Comparison of ENCODE assay signal across 21 cellular contexts in genomic region chr22:32499666-32500065, GRCh38. TPM values are rescaled to one million over a fixed set of nuclear protein-coding genes. Genes with fewer than 3 reads are reported as not detected.
DNase-seq lines count a peak whose midpoint lies in the region; ATAC-seq, FAIRE-seq and TF ChIP-seq lines count a peak whose summit lies in the region.
"Had no signal": no experiment of that assay in that cellular context is flagged by ENCODE, and none has a peak within 500 bp of the region (broad histone marks: within the 10 kb centered on the region; RNA-seq: fewer than 3 reads in every experiment).

No MANE protein-coding gene starts in this region.

- H3K4me3 Mint-ChIP-seq in activated naive CD8-positive, alpha-beta T cell, result no peak overlapping the region
- H3K4me3 Mint-ChIP-seq in activated naive CD8-positive, alpha-beta T cell treated with anti-CD3 and anti-CD28 coated beads, Interleukin-2, amount 50 U/mL, for 24 hours, result no peak overlapping the region
- H3K4me3 Mint-ChIP-seq: CD4-positive, alpha-beta memory T cell; HFFc6 had no signal

- no peaks in the 10 kb centered on the region for H3K9me3 ChIP-seq in GM12878 (replicated peaks; ENCODE audit: control insufficient read depth, insufficient read depth, low read length)
- H3K9me3 ChIP-seq: BE2C had no signal

- TF ChIP-seq POLR2A in GM12878 (IDR thresholded peaks at IDR 0.05; ENCODE audit: low read depth, low read length), result no peak

- RAD21 ChIA-PET in GM12878 (lab: Charles Lee; ENCODE audit: unreplicated experiment), result no interaction called here

- H3K27me3 ChIP-seq in GM12878 (replicated peaks in 1 of 2; ENCODE audit: control insufficient read depth in 2 of 2, insufficient read depth in 2 of 2, low read length in 1 of 2), result no peaks in the 10 kb centered on the region
- H3K27me3 ChIP-seq: BE2C had no signal

- POLR2A ChIA-PET in GM12878 (lab: Charles Lee), result no interaction called here

- H3K36me3 ChIP-seq in GM12878 (ENCODE audit: control insufficient read depth in 2 of 2, insufficient read depth in 2 of 2, low read length in 1 of 2), result peaks cover 6 to 24% of the 10 kb centered on the region in 2 experiments

- in situ Hi-C loops in GM12878 (cut with MboI), result no loop called here

- intact Hi-C loops in GM12878 (cut with micrococcal nuclease; ENCODE audit: unreplicated experiment), result no loop called here

- no peak for TF ChIP-seq CTCF in GM12878 (IDR thresholded peaks at IDR 0.05 in 2 of 3, conservative IDR thresholded peaks at IDR 0.05 in 1 of 3; ENCODE audit: control insufficient read depth in 2 of 3, extremely low read depth in 1 of 3, insufficient read depth in 1 of 3, low read depth in 3 of 3, low read length in 3 of 3)
- TF ChIP-seq CTCF in fibroblast of villous mesenchyme (IDR thresholded peaks at IDR 0.05; ENCODE audit: insufficient read depth, low read depth, low read length), result no peak

- SMC1A ChIA-PET in GM12878 (lab: Charles Lee; ENCODE audit: uncharacterized antibody, unreplicated experiment), result interaction anchor here (0.7 kb wide), 1 partner anchor 1617 kb away, joined by 3 read pairs; no protein-coding TSS in a partner anchor

- H3K4me3 ChIP-seq in GM12878 (no peak overlapping the region), fibroblast of villous mesenchyme (ENCODE audit: low read depth, low read length) (no peak overlapping the region)

- H3K36me3 Mint-ChIP-seq in activated naive CD8-positive, alpha-beta T cell, result peaks cover 2% of the 10 kb centered on the region
- H3K36me3 Mint-ChIP-seq in activated naive CD8-positive, alpha-beta T cell treated with anti-CD3 and anti-CD28 coated beads, Interleukin-2, amount 50 U/mL, for 24 hours (ENCODE audit: low read depth), result peaks cover 42% of the 10 kb centered on the region

- H4K20me1 ChIP-seq in GM12878 (ENCODE audit: control insufficient read depth, insufficient read depth), result no peaks in the 10 kb centered on the region

- TF ChIP-seq EP300 in GM12878 (IDR thresholded peaks at IDR 0.05; ENCODE audit: borderline replicate concordance in 1 of 2, control insufficient read depth in 1 of 2, low read depth in 2 of 2, low read length in 2 of 2), result no peak

- H3K4me2 ChIP-seq in GM12878 (ENCODE audit: control insufficient read depth, insufficient read depth), result no peak overlapping the region

- FAIRE-seq in GM12878 (lab: Jason Lieb, UNC), result no peak
- FAIRE-seq: D721Med, G401.6 had no signal

- H3K4me1 Mint-ChIP-seq in activated naive CD8-positive, alpha-beta T cell (ENCODE audit: low read depth), result no peaks in the 10 kb centered on the region
- no peaks in the 10 kb centered on the region for H3K4me1 Mint-ChIP-seq in activated naive CD8-positive, alpha-beta T cell treated with anti-CD3 and anti-CD28 coated beads, Interleukin-2, amount 50 U/mL, for 24 hours

- no peak overlapping the region for H2AFZ ChIP-seq in GM12878 (ENCODE audit: control insufficient read depth, low read depth, low read length)

- CTCF ChIA-PET in GM12878 (lab: Yijun Ruan, JAX), result interaction anchor here (0.6 to 1.1 kb wide), 2 partner anchors 63 to 298 kb away, joined by 3 read pairs; no protein-coding TSS in a partner anchor

- no peaks in the 10 kb centered on the region for H3K4me1 ChIP-seq in GM12878 (ENCODE audit: control insufficient read depth, insufficient read depth, low read length)
- H3K4me1 ChIP-seq: BE2C had no signal

- no peak for DNase-seq in activated naive CD8-positive, alpha-beta T cell treated with anti-CD3 and anti-CD28 coated beads, Interleukin-2, amount 50 U/mL, for 24 hours
- no peak for DNase-seq in GM12878 (ENCODE audit: low read depth, low spot score)
- peak; percentile 23 for DNase-seq in fibroblast of villous mesenchyme (ENCODE audit: low read depth)
- DNase-seq in NCI-H446 (lab: John Stamatoyannopoulos, UW), result no peak
- no peak for DNase-seq in SHP77 (lab: John Stamatoyannopoulos, UW)
- DNase-seq: 8988T; BE2C; CD4-positive, alpha-beta memory T cell; COR-L47; DMS153; DMS79 treated with DMSO at 0.1 percent for 48 hours; EL; HCEC 1CT; HFFc6 had no signal

- 88% methylated on average over 3 of the region's 3 CpGs for WGBS in GM12878 (ENCODE audit: insufficient coverage, insufficient replicate concordance, low lambda C conversion rate, missing lambda C conversion rate)

- TF ChIP-seq RAD21 in GM12878 (IDR thresholded peaks at IDR 0.05; ENCODE audit: insufficient read depth, low read depth, low read length), result no peak

- ATAC-seq in activated naive CD8-positive, alpha-beta T cell treated with anti-CD3 and anti-CD28 coated beads, Interleukin-2, amount 50 U/mL, for 24 hours, result no peak
- ATAC-seq in GM12878 (no peak), HG03045 (IDR thresholded peaks at IDR 0.05; ENCODE audit: unreplicated experiment) (no peak)

- no peak overlapping the region for H3K27ac ChIP-seq in GM12878 (ENCODE audit: control insufficient read depth, insufficient read depth)
- H3K27ac ChIP-seq: C4-2B, HL-60 had no signal

- no peak overlapping the region for H3K9ac ChIP-seq in GM12878 (ENCODE audit: control insufficient read depth, insufficient read depth, low read length)

- no TSS peak for BruUV-seq in GM12878 (replicated peaks; lab: Mats Ljungman, UMichigan)

- no peaks in the 10 kb centered on the region for H3K27me3 Mint-ChIP-seq in activated naive CD8-positive, alpha-beta T cell
- no peaks in the 10 kb centered on the region for H3K27me3 Mint-ChIP-seq in activated naive CD8-positive, alpha-beta T cell treated with anti-CD3 and anti-CD28 coated beads, Interleukin-2, amount 50 U/mL, for 24 hours
- H3K27me3 Mint-ChIP-seq: CD4-positive, alpha-beta memory T cell had no signal

- peak overlapping the region; percentile 17 for H3K27ac Mint-ChIP-seq in activated naive CD8-positive, alpha-beta T cell
- H3K27ac Mint-ChIP-seq in activated naive CD8-positive, alpha-beta T cell treated with anti-CD3 and anti-CD28 coated beads, Interleukin-2, amount 50 U/mL, for 24 hours, result no peak overlapping the region
- H3K27ac Mint-ChIP-seq: HFFc6 had no signal

- H3K79me2 ChIP-seq in GM12878 (ENCODE audit: control insufficient read depth, insufficient read depth, low read length), result no peaks in the 10 kb centered on the region

- no peaks in the 10 kb centered on the region for H3K9me3 Mint-ChIP-seq in activated naive CD8-positive, alpha-beta T cell (ENCODE audit: low read depth)
- no peaks in the 10 kb centered on the region for H3K9me3 Mint-ChIP-seq in activated naive CD8-positive, alpha-beta T cell treated with anti-CD3 and anti-CD28 coated beads, Interleukin-2, amount 50 U/mL, for 24 hours
- H3K9me3 Mint-ChIP-seq: HFFc6 had no signal

TF ChIP-seq in GM12878, 131 proteins besides CTCF, POLR2A, EP300 and RAD21:
- TF ChIP-seq POLR2AphosphoS5 (IDR thresholded peaks at IDR 0.05; ENCODE audit: low read length) (peak; percentile 43; the same call in 1 of the 2 replicates), E2F4 (IDR thresholded peaks at IDR 0.05; ENCODE audit: low read depth, low read length) (no peak), DPF2 (IDR thresholded peaks at IDR 0.05) (no peak)

RNA-seq across cellular contexts. Expression of gene FBXO7, which starts 25.1 kb away (rescaled TPM):
- 136 and 143 TPM in 2 replicates for total RNA-seq in GM12878 (2013; cell fraction: nucleolus; rRNA removed)
- total RNA-seq in GM12878 (2014; rRNA removed) (108 and 129 TPM in 2 replicates), GM12878 (2014; rRNA removed; fragmentation: Illumina TruSeq; extraction: Trizol) (105 and 112 TPM in 2 replicates), GM12878 (2021) (86.3 and 90.5 TPM in 2 replicates), fibroblast of villous mesenchyme (65.7 and 72.1 TPM in 2 replicates)
- 74.2 TPM for polyA plus RNA-seq in GM12878 (2011; ENCODE audit: low read depth)
- polyA plus RNA-seq in GM12878 (2011; rRNA removed) (184 and 192 TPM in 2 replicates), GM12878 (2014; fragmentation: Illumina TruSeq; extraction: Trizol) (144 and 172 TPM in 2 replicates), GM12878 (2014; fragmentation: Nextera tagmentation; extraction: Ambion mirVana) (10 to 100 TPM; 37.3 to 48.4 TPM), GM12878 (2014; rRNA removed) (97.2 and 105 TPM in 2 replicates), GM12878 (2016; fragmentation: Nextera tagmentation; extraction: Ambion mirVana) (100 to 1,000 TPM; 120 to 129 TPM)
- 158 and 179 TPM in 2 replicates for polyA plus RNA-seq in GM12878 (2011; cell fraction: cytosol; rRNA removed)
- 88.7 and 99.4 TPM in 2 replicates for polyA plus RNA-seq in GM12878 (2011; cell fraction: nucleus; rRNA removed)
- 86.8 and 88.2 TPM in 2 replicates for polyA plus RNA-seq in GM12878 (2012)
- polyA minus RNA-seq in GM12878 (2011; rRNA and poly(A)+ RNA removed), result 169 and 210 TPM in 2 replicates
- polyA minus RNA-seq in GM12878 (2011; cell fraction: cytosol; rRNA and poly(A)+ RNA removed), result 39.2 and 52.5 TPM in 2 replicates
- 38.6 and 51.7 TPM in 2 replicates for polyA minus RNA-seq in GM12878 (2011; cell fraction: nucleus; rRNA and poly(A)+ RNA removed)

RNA-seq across cellular contexts. Expression of gene BPIFC, which starts 35.4 kb away (rescaled TPM):
- not detected in 2 replicates for total RNA-seq in GM12878 (2013; cell fraction: nucleolus; rRNA removed)
- total RNA-seq in GM12878 (2014; rRNA removed), result 0.11 TPM in 1 of 2 replicates, not detected in the other
- total RNA-seq in GM12878 (2014; rRNA removed; fragmentation: Illumina TruSeq; extraction: Trizol), result not detected in 2 replicates
- not detected in 2 replicates for total RNA-seq in GM12878 (2021)
- not detected for polyA plus RNA-seq in GM12878 (2011; ENCODE audit: low read depth)
- polyA plus RNA-seq in GM12878 (2011; rRNA removed), result 0.04 TPM in 1 of 2 replicates, not detected in the other
- not detected in 2 replicates for polyA plus RNA-seq in GM12878 (2011; cell fraction: cytosol; rRNA removed)
- polyA plus RNA-seq in GM12878 (2011; cell fraction: nucleus; rRNA removed), result not detected in 2 replicates
- not detected in 2 replicates for polyA plus RNA-seq in GM12878 (2012)
- not detected in 2 replicates for polyA plus RNA-seq in GM12878 (2014; fragmentation: Illumina TruSeq; extraction: Trizol)
- polyA plus RNA-seq in GM12878 (2014; fragmentation: Nextera tagmentation; extraction: Ambion mirVana), result under 1 TPM in 1 of 2 experiments, not detected in 1; 0.35 TPM
- not detected in 2 replicates for polyA plus RNA-seq in GM12878 (2014; rRNA removed)
- not detected for polyA plus RNA-seq in GM12878 (2016; fragmentation: Nextera tagmentation; extraction: Ambion mirVana)
- not detected in 2 replicates for polyA minus RNA-seq in GM12878 (2011; rRNA and poly(A)+ RNA removed)
- polyA minus RNA-seq in GM12878 (2011; cell fraction: cytosol; rRNA and poly(A)+ RNA removed), result not detected in 2 replicates
- polyA minus RNA-seq in GM12878 (2011; cell fraction: nucleus; rRNA and poly(A)+ RNA removed), result not detected in 2 replicates
- not detected in 2 replicates for total RNA-seq in fibroblast of villous mesenchyme
- total RNA-seq: CD4-positive, alpha-beta memory T cell; H4; HFFc6 had no signal
- polyA plus RNA-seq: CD4-positive, alpha-beta memory T cell had no signal
